ENCODE assay signal across 11 cellular contexts in the genomic region with DNA sequence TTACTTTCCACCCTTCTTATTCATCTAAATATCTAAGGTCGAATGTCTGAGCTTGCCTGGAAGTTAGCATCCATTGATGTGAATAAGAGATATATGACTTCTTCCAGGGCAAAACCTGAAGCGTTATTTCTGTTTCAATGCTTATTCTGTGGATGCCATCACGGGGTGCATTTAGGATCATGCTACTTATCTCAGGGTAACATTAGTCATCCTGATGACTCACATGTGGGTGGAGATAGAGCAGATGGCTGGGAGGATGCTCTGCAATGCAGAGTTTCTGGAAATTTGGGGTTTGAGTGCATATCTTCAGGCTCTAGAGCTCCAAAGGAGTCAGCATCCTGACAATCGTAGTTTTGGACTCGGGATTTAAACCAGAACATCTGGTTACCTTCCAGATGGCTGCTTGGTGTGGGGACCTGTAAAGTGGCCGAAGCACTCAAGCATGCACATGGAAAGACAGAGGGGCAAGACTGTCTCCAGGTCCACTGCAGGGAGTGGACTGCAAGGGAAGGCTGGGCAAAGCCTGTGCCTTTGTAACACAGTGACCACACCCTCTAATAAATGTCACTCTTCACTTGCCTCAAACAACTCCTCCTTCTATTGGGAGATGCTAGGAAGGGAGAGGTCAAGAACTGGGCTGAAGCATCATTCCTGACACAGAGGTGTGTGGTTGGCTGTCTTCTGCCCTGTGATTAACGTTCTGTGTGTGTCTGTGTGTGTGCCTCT.
DNase-seq lines count a peak whose midpoint lies in the region; TF ChIP-seq lines count a peak whose summit lies in the region.
"Had no signal": no experiment of that assay in that cellular context is flagged by ENCODE, and none has a peak within 500 bp of the region (broad histone marks: within the 10 kb centered on the region; RNA-seq: fewer than 3 reads in every experiment).

No MANE protein-coding gene starts in this region.

- peaks cover 3% of the 10 kb centered on the region for H3K9me3 Mint-ChIP-seq in activated CD4-positive, alpha-beta memory T cell treated with anti-CD3 and anti-CD28 coated beads for 36 hours

- no peak overlapping the region for H3K4me3 ChIP-seq in astrocyte of the spinal cord (ENCODE audit: low read depth, low read length)
- H3K4me3 ChIP-seq: ascending aorta; BLaER1 treated with 17β-estradiol and CSF1 and Interleukin-3, amounts not matched to agents 10 nM and 100 nM had no signal

- DNase-seq in A172 (ENCODE audit: low spot score) (peak; percentile 95), H4 (ENCODE audit: low spot score) (peak; percentile 77), astrocyte of the spinal cord (ENCODE audit: low read depth, low spot score) (peak; percentile 77), inferior parietal cortex (ENCODE audit: extremely low spot score) (peak; percentile 67), NCI-H1417 treated with DMSO at 0.1 percent for 48 hours (lab: John Stamatoyannopoulos, UW) (no peak), CD1c-positive myeloid dendritic cell (ENCODE audit: extremely low spot score) (no peak)
- DNase-seq in activated CD4-positive, alpha-beta memory T cell treated with anti-CD3 and anti-CD28 coated beads for 36 hours, result no peak
- no peak for DNase-seq in activated CD4-positive, CD25-positive, alpha-beta regulatory T cell (lab: John Stamatoyannopoulos, UW)
- DNase-seq: NCI-H1694 treated with DMSO at 0.1 percent for 48 hours had no signal

- H3K36me3 Mint-ChIP-seq in activated CD4-positive, alpha-beta memory T cell treated with anti-CD3 and anti-CD28 coated beads for 36 hours, result no peaks in the 10 kb centered on the region

- H3K4me1 Mint-ChIP-seq in activated CD4-positive, alpha-beta memory T cell treated with anti-CD3 and anti-CD28 coated beads for 36 hours (ENCODE audit: low read depth), result no peaks in the 10 kb centered on the region

- no peak overlapping the region for H3K4me3 Mint-ChIP-seq in activated CD4-positive, alpha-beta memory T cell treated with anti-CD3 and anti-CD28 coated beads for 36 hours

- in situ Hi-C loops in astrocyte of the spinal cord (cut with HindIII; ENCODE audit: low sequenced_read_pairs), result no loop called here

- no peak overlapping the region for H3K27ac Mint-ChIP-seq in activated CD4-positive, alpha-beta memory T cell treated with anti-CD3 and anti-CD28 coated beads for 36 hours

- H3K27me3 Mint-ChIP-seq in activated CD4-positive, alpha-beta memory T cell treated with anti-CD3 and anti-CD28 coated beads for 36 hours, result no peaks in the 10 kb centered on the region

- POLR2A ChIA-PET in activated CD4-positive, alpha-beta memory T cell treated with anti-CD3 and anti-CD28 coated beads for 36 hours (lab: Charles Lee), result no interaction called here

- CTCF ChIA-PET in activated CD4-positive, alpha-beta memory T cell treated with anti-CD3 and anti-CD28 coated beads for 36 hours (lab: Charles Lee), result no interaction called here

- TF ChIP-seq CTCF in astrocyte of the spinal cord (IDR thresholded peaks at IDR 0.05; ENCODE audit: low read depth, low read length), result no peak

- intact Hi-C loops in activated CD4-positive, alpha-beta memory T cell treated with anti-CD3 and anti-CD28 coated beads for 36 hours (cut with micrococcal nuclease), result no loop called here

Comparison
In these comparisons a context has a peak if more than half of its experiments do, and no peak if none do; other contexts are left out.
1. DNase-seq: peak in A172 (single experiment), H4 (single experiment), astrocyte of the spinal cord (single experiment) and inferior parietal cortex (single experiment); none in NCI-H1417 treated with DMSO at 0.1 percent for 48 hours (single experiment), CD1c-positive myeloid dendritic cell (single experiment), activated CD4-positive, alpha-beta memory T cell treated with anti-CD3 and anti-CD28 coated beads for 36 hours (single experiment) and activated CD4-positive, CD25-positive, alpha-beta regulatory T cell (0 of 4).